In the genomic region with DNA sequence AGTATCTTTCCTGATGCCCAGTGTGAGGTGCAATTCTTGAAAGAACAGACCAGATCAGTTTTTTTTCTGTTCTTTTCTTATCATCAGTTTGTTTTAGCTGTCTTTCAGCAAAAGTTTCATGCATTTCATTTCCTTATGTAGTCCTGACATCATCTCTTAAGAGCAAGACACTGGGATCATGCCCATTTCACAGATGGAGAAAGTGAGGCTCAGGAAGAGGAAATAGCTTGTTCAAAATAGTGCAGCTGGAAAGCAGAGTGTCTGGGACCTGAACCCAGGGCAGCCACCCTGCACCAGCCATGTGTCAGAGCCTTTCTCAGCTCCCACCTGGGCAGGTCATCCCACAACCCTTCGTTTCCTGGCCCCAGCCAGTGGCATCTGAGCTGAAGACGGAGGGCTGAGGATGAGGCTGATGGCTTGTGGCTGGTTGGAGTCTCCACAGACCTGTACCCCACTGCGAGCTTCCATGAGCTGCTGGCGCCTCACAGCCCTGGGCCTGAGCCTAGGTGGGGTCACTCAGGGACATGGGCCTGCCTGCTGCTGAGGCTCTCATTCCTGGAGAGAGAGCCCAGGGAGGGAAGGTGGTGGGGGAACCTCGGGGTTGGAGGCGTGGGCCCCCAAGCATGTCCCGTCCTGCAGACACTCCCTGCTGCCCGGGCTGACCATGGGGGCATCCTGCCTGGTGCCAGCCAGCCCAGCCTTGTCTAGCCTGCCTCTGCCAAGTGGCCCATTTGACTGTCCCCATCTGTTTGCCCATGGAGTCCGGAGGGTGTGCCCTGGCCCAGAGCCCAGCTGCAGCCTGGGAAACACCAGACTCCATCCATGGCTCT, we compare ENCODE assay signal across 1 cellular context.
TF ChIP-seq lines count a peak whose summit lies in the region.

No MANE protein-coding gene starts in this region.

TF ChIP-seq in SK-N-SH, 30 proteins besides CTCF, POLR2A, EP300 and RAD21 (continued from another document):
- TF ChIP-seq, protein P1, sequence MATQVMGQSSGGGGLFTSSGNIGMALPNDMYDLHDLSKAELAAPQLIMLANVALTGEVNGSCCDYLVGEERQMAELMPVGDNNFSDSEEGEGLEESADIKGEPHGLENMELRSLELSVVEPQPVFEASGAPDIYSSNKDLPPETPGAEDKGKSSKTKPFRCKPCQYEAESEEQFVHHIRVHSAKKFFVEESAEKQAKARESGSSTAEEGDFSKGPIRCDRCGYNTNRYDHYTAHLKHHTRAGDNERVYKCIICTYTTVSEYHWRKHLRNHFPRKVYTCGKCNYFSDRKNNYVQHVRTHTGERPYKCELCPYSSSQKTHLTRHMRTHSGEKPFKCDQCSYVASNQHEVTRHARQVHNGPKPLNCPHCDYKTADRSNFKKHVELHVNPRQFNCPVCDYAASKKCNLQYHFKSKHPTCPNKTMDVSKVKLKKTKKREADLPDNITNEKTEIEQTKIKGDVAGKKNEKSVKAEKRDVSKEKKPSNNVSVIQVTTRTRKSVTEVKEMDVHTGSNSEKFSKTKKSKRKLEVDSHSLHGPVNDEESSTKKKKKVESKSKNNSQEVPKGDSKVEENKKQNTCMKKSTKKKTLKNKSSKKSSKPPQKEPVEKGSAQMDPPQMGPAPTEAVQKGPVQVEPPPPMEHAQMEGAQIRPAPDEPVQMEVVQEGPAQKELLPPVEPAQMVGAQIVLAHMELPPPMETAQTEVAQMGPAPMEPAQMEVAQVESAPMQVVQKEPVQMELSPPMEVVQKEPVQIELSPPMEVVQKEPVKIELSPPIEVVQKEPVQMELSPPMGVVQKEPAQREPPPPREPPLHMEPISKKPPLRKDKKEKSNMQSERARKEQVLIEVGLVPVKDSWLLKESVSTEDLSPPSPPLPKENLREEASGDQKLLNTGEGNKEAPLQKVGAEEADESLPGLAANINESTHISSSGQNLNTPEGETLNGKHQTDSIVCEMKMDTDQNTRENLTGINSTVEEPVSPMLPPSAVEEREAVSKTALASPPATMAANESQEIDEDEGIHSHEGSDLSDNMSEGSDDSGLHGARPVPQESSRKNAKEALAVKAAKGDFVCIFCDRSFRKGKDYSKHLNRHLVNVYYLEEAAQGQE (IDR thresholded peaks at IDR 0.05; ENCODE audit: low read depth, low read length), result no peak
- TF ChIP-seq GABPA (IDR thresholded peaks at IDR 0.05; ENCODE audit: low read depth) (no peak), ELF1 (IDR thresholded peaks at IDR 0.05) (no peak), GATA2 (CRISPR knock-in tag; IDR thresholded peaks at IDR 0.05) (no peak), RFX5 (IDR thresholded peaks at IDR 0.05; ENCODE audit: low read length) (no peak), SIN3A (IDR thresholded peaks at IDR 0.05; ENCODE audit: borderline replicate concordance, low read depth, low read length) (no peak), TCF12 (IDR thresholded peaks at IDR 0.05) (no peak), SMC3 (IDR thresholded peaks at IDR 0.05; ENCODE audit: low read depth, low read length) (no peak), FOSL2 (IDR thresholded peaks at IDR 0.05; ENCODE audit: borderline replicate concordance, low read depth) (no peak), MEF2A (IDR thresholded peaks at IDR 0.05; ENCODE audit: borderline replicate concordance, low read depth) (no peak), TAF1 (IDR thresholded peaks at IDR 0.05; ENCODE audit: borderline replicate concordance, low read depth, low read length) (no peak)
- TF ChIP-seq, protein P2, sequence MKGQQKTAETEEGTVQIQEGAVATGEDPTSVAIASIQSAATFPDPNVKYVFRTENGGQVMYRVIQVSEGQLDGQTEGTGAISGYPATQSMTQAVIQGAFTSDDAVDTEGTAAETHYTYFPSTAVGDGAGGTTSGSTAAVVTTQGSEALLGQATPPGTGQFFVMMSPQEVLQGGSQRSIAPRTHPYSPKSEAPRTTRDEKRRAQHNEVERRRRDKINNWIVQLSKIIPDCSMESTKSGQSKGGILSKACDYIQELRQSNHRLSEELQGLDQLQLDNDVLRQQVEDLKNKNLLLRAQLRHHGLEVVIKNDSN (IDR thresholded peaks at IDR 0.05; ENCODE audit: borderline replicate concordance, low read depth), result no peak
- TF ChIP-seq, protein P3, sequence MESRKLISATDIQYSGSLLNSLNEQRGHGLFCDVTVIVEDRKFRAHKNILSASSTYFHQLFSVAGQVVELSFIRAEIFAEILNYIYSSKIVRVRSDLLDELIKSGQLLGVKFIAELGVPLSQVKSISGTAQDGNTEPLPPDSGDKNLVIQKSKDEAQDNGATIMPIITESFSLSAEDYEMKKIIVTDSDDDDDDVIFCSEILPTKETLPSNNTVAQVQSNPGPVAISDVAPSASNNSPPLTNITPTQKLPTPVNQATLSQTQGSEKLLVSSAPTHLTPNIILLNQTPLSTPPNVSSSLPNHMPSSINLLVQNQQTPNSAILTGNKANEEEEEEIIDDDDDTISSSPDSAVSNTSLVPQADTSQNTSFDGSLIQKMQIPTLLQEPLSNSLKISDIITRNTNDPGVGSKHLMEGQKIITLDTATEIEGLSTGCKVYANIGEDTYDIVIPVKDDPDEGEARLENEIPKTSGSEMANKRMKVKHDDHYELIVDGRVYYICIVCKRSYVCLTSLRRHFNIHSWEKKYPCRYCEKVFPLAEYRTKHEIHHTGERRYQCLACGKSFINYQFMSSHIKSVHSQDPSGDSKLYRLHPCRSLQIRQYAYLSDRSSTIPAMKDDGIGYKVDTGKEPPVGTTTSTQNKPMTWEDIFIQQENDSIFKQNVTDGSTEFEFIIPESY (IDR thresholded peaks at IDR 0.05; ENCODE audit: borderline replicate concordance, low read depth), result no peak
- TF ChIP-seq, protein P4, sequence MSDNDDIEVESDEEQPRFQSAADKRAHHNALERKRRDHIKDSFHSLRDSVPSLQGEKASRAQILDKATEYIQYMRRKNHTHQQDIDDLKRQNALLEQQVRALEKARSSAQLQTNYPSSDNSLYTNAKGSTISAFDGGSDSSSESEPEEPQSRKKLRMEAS (IDR thresholded peaks at IDR 0.05; ENCODE audit: low read depth), result no peak
- TF ChIP-seq, protein P5, sequence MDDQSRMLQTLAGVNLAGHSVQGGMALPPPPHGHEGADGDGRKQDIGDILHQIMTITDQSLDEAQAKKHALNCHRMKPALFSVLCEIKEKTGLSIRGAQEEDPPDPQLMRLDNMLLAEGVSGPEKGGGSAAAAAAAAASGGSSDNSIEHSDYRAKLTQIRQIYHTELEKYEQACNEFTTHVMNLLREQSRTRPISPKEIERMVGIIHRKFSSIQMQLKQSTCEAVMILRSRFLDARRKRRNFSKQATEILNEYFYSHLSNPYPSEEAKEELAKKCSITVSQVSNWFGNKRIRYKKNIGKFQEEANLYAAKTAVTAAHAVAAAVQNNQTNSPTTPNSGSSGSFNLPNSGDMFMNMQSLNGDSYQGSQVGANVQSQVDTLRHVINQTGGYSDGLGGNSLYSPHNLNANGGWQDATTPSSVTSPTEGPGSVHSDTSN (IDR thresholded peaks at IDR 0.05), result no peak
- TF ChIP-seq, protein P6, sequence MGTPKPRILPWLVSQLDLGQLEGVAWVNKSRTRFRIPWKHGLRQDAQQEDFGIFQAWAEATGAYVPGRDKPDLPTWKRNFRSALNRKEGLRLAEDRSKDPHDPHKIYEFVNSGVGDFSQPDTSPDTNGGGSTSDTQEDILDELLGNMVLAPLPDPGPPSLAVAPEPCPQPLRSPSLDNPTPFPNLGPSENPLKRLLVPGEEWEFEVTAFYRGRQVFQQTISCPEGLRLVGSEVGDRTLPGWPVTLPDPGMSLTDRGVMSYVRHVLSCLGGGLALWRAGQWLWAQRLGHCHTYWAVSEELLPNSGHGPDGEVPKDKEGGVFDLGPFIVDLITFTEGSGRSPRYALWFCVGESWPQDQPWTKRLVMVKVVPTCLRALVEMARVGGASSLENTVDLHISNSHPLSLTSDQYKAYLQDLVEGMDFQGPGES (IDR thresholded peaks at IDR 0.05; ENCODE audit: low read depth, low read length), result no peak
